Comparison of ENCODE assay signal across 23 cellular contexts in genomic region chr15:67731112-67731761, GRCh38.
DNase-seq lines count a peak whose midpoint lies in the region; ATAC-seq, FAIRE-seq and TF ChIP-seq lines count a peak whose summit lies in the region.
"Had no signal": no experiment of that assay in that cellular context is flagged by ENCODE, and none has a peak within 500 bp of the region (broad histone marks: within the 10 kb centered on the region; RNA-seq: fewer than 3 reads in every experiment).

No MANE protein-coding gene starts in this region.

- no peak overlapping the region for H3K4me2 ChIP-seq in A549

- no peak for DNase-seq in A549 (ENCODE audit: low read depth in 1 of 2, low spot score in 1 of 2)
- DNase-seq in adipocyte (ENCODE audit: low read depth): peak; percentile 27
- peak; percentile 19 for DNase-seq in iris pigment epithelial cell (ENCODE audit: low read depth)
- DNase-seq in NCI-H446 treated with DMSO at 0.1 percent for 48 hours (lab: John Stamatoyannopoulos, UW): no peak
- no peak for DNase-seq in G401 (ENCODE audit: low spot score)
- DNase-seq in sciatic nerve (ENCODE audit: low spot score): no peak
- DNase-seq in activated CD8-positive, alpha-beta memory T cell treated with anti-CD3 and anti-CD28 coated beads, Interleukin-2, amount 50 U/mL, for 4 hours: no peak
- DNase-seq: activated T-cell treated with anti-CD3 and anti-CD28 coated beads, Interleukin-2, amount 50 U/mL, for 1 hour; BE2C; cortex of kidney; DMS79; endodermal cell; Karpas-422; NCI-H1048; NCI-H1930; NCI-H345; occipital lobe; trophoblast cell had no signal

- TF ChIP-seq EP300 in A549 (IDR thresholded peaks at IDR 0.05): no peak
- no peak for TF ChIP-seq EP300 in Ishikawa (IDR thresholded peaks at IDR 0.05; ENCODE audit: borderline replicate concordance)

- no peaks in the 10 kb centered on the region for H3K27me3 ChIP-seq in adipocyte (replicated peaks; ENCODE audit: control insufficient read depth, insufficient read depth, low read length)
- H3K27me3 ChIP-seq: BE2C had no signal

- H3K4me3 ChIP-seq in A549: no peak overlapping the region
- no peak overlapping the region for H3K4me3 ChIP-seq in adipocyte (ENCODE audit: low read length)
- H3K4me3 ChIP-seq: skin epidermis had no signal

- peak; percentile 26 to 34; a peak in 1 of 6 replicates for ATAC-seq in A549
- ATAC-seq in sciatic nerve: no peak

- no peak for FAIRE-seq in A549 (lab: Jason Lieb, UNC)
- FAIRE-seq: A204.1, H54, HTR-8/SVneo had no signal

- H3K27ac ChIP-seq in A549: no peak overlapping the region

- WGBS in A549 (ENCODE audit: missing lambda C conversion rate): 36% methylated on average over 2 of the region's 2 CpGs

- H3K36me3 ChIP-seq in adipocyte (ENCODE audit: control insufficient read depth, insufficient read depth, low read length, severe bottlenecking): no peaks in the 10 kb centered on the region
- H3K36me3 ChIP-seq: BE2C had no signal

- TF ChIP-seq POLR2A in A549 (IDR thresholded peaks at IDR 0.05; ENCODE audit: low read length): no peak

- TF ChIP-seq RAD21 in A549 (conservative IDR thresholded peaks at IDR 0.05 in 1 of 2, IDR thresholded peaks at IDR 0.05 in 1 of 2): no peak
- no peak for TF ChIP-seq RAD21 in Ishikawa (IDR thresholded peaks at IDR 0.05; ENCODE audit: low read depth)

- in situ Hi-C loops in G401 (cut with HindIII; ENCODE audit: low sequenced_read_pairs): no loop called here

- H3K9me3 ChIP-seq in A549: no peaks in the 10 kb centered on the region
- H3K9me3 ChIP-seq in adipocyte (ENCODE audit: control insufficient read depth, low read length): no peaks in the 10 kb centered on the region
- H3K9me3 ChIP-seq: BE2C had no signal

- intact Hi-C loops in sciatic nerve (cut with DNase I): no loop called here

- POLR2A ChIA-PET in A549 (lab: Yijun Ruan, JAX): no interaction called here

- H3K4me1 ChIP-seq in A549: no peaks in the 10 kb centered on the region
- H3K4me1 ChIP-seq in adipocyte (ENCODE audit: control insufficient read depth, insufficient read depth, low read length): peaks cover 17% of the 10 kb centered on the region

- TF ChIP-seq CTCF in A549 (IDR thresholded peaks at IDR 0.05): no peak

- H3K9ac ChIP-seq in adipocyte (ENCODE audit: low read length): no peak overlapping the region

- CTCF ChIA-PET in A549 (lab: Yijun Ruan, JAX): no interaction called here

TF ChIP-seq in A549, 52 proteins besides CTCF, POLR2A, EP300 and RAD21 (continues in another document):
- TF ChIP-seq FOSB (CRISPR knock-in tag; IDR thresholded peaks at IDR 0.05) (no peak), JUN (IDR thresholded peaks at IDR 0.05) (no peak), ZFP36 (IDR thresholded peaks at IDR 0.05; ENCODE audit: borderline replicate concordance, partially characterized antibody) (no peak), POLR2AphosphoS2 (conservative IDR thresholded peaks at IDR 0.05; ENCODE audit: low read length) (no peak), CHD2 (IDR thresholded peaks at IDR 0.05; ENCODE audit: low read length, partially characterized antibody) (no peak), FOSL2 (IDR thresholded peaks at IDR 0.05) (no peak), FOSL2 (CRISPR knock-in tag; IDR thresholded peaks at IDR 0.05) (no peak), HOXB13 (CRISPR knock-in tag; IDR thresholded peaks at IDR 0.05; ENCODE audit: low read depth) (no peak), NR3C1 (IDR thresholded peaks at IDR 0.05) (no peak), EHMT2 (IDR thresholded peaks at IDR 0.05; ENCODE audit: low read depth) (no peak), MAZ (IDR thresholded peaks at IDR 0.05; ENCODE audit: borderline replicate concordance, low read depth, low read length) (no peak), HDAC2 (IDR thresholded peaks at IDR 0.05) (no peak), HES2 (IDR thresholded peaks at IDR 0.05) (no peak), HOXA7 (CRISPR knock-in tag; IDR thresholded peaks at IDR 0.05) (no peak)
- TF ChIP-seq, protein P1, sequence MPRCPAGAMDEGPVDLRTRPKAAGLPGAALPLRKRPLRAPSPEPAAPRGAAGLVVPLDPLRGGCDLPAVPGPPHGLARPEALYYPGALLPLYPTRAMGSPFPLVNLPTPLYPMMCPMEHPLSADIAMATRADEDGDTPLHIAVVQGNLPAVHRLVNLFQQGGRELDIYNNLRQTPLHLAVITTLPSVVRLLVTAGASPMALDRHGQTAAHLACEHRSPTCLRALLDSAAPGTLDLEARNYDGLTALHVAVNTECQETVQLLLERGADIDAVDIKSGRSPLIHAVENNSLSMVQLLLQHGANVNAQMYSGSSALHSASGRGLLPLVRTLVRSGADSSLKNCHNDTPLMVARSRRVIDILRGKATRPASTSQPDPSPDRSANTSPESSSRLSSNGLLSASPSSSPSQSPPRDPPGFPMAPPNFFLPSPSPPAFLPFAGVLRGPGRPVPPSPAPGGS (IDR thresholded peaks at IDR 0.05): no peak
- TF ChIP-seq, protein P2, sequence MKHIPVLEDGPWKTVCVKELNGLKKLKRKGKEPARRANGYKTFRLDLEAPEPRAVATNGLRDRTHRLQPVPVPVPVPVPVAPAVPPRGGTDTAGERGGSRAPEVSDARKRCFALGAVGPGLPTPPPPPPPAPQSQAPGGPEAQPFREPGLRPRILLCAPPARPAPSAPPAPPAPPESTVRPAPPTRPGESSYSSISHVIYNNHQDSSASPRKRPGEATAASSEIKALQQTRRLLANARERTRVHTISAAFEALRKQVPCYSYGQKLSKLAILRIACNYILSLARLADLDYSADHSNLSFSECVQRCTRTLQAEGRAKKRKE (CRISPR knock-in tag; IDR thresholded peaks at IDR 0.05; ENCODE audit: low read depth): no peak

TF ChIP-seq in Ishikawa, 13 proteins besides CTCF, POLR2A, EP300 and RAD21:
- TF ChIP-seq TEAD4 (IDR thresholded peaks at IDR 0.05) (0 out of 2 replicates have a peak, but pooled peaks have one; percentile 14), CREB1 (IDR thresholded peaks at IDR 0.05; ENCODE audit: low read depth) (no peak), FOXM1 (IDR thresholded peaks at IDR 0.05; ENCODE audit: borderline replicate concordance, low read depth) (no peak), YY1 (IDR thresholded peaks at IDR 0.05; ENCODE audit: low read depth) (no peak), USF1 (IDR thresholded peaks at IDR 0.05) (no peak), TCF12 (IDR thresholded peaks at IDR 0.05; ENCODE audit: low read depth) (no peak), TAF1 (IDR thresholded peaks at IDR 0.05; ENCODE audit: low read depth) (no peak), NFIC (IDR thresholded peaks at IDR 0.05) (peak; percentile 50), EGR1 (IDR thresholded peaks at IDR 0.05) (no peak), CEBPB (IDR thresholded peaks at IDR 0.05) (peak; percentile 84), ZBTB7A (IDR thresholded peaks at IDR 0.05; ENCODE audit: low read depth) (no peak)
- TF ChIP-seq, protein P3, sequence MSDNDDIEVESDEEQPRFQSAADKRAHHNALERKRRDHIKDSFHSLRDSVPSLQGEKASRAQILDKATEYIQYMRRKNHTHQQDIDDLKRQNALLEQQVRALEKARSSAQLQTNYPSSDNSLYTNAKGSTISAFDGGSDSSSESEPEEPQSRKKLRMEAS (IDR thresholded peaks at IDR 0.05): no peak
- TF ChIP-seq, protein P4, sequence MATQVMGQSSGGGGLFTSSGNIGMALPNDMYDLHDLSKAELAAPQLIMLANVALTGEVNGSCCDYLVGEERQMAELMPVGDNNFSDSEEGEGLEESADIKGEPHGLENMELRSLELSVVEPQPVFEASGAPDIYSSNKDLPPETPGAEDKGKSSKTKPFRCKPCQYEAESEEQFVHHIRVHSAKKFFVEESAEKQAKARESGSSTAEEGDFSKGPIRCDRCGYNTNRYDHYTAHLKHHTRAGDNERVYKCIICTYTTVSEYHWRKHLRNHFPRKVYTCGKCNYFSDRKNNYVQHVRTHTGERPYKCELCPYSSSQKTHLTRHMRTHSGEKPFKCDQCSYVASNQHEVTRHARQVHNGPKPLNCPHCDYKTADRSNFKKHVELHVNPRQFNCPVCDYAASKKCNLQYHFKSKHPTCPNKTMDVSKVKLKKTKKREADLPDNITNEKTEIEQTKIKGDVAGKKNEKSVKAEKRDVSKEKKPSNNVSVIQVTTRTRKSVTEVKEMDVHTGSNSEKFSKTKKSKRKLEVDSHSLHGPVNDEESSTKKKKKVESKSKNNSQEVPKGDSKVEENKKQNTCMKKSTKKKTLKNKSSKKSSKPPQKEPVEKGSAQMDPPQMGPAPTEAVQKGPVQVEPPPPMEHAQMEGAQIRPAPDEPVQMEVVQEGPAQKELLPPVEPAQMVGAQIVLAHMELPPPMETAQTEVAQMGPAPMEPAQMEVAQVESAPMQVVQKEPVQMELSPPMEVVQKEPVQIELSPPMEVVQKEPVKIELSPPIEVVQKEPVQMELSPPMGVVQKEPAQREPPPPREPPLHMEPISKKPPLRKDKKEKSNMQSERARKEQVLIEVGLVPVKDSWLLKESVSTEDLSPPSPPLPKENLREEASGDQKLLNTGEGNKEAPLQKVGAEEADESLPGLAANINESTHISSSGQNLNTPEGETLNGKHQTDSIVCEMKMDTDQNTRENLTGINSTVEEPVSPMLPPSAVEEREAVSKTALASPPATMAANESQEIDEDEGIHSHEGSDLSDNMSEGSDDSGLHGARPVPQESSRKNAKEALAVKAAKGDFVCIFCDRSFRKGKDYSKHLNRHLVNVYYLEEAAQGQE (IDR thresholded peaks at IDR 0.05; ENCODE audit: low read depth): no peak

Comparison
In these comparisons a context has a peak if more than half of its experiments do, and no peak if none do; other contexts are left out.
1. DNase-seq: peak in adipocyte (single experiment) and iris pigment epithelial cell (single experiment); none in A549 (0 of 2), NCI-H446 treated with DMSO at 0.1 percent for 48 hours (single experiment), G401 (single experiment), sciatic nerve (single experiment) and activated CD8-positive, alpha-beta memory T cell treated with anti-CD3 and anti-CD28 coated beads, Interleukin-2, amount 50 U/mL, for 4 hours (single experiment).